29 cellular contexts compared by ENCODE assay signal in genomic region chr4:3228881-3229280, GRCh38. TPM values are rescaled to one million over a fixed set of nuclear protein-coding genes. Genes with fewer than 3 reads are reported as not detected.
A peak's percentile ranks its signal among the peaks of the same experiment; 100 is the strongest.
DNase-seq lines count a peak whose midpoint lies in the region; ATAC-seq and TF ChIP-seq lines count a peak whose summit lies in the region.
"Had no signal": no experiment of that assay in that cellular context is flagged by ENCODE, and none has a peak within 500 bp of the region (broad histone marks: within the 10 kb centered on the region; RNA-seq: fewer than 3 reads in every experiment).

No MANE protein-coding gene starts in this region.

- peaks cover 0 to 2% (median 0%) of the 10 kb centered on the region in 7 donors for H3K9me3 Mint-ChIP-seq in CD4-positive, CD25-positive, alpha-beta regulatory T cell
- H3K9me3 Mint-ChIP-seq in endothelial cell (ENCODE audit: unreplicated experiment): no peaks in the 10 kb centered on the region
- H3K9me3 Mint-ChIP-seq: activated naive CD4-positive, alpha-beta T cell treated with anti-CD3 and anti-CD28 coated beads, Interleukin-2, amount 50 U/mL, for 24 hours; activated T-helper 2 cell treated with anti-CD3 and anti-CD28 coated beads, Interferon-gamma antibody, Interleukin-2, Interleukin-4, amounts not matched to agents 10 μg/mL and 5 μg/mL and 100 μg/mL, durations not matched to agents 14 hours and 24 hours and 36 hours; naive thymus-derived CD8-positive, alpha-beta T cell had no signal

- peak overlapping the region in 1 of 4 donors; percentile 19 for H3K4me3 Mint-ChIP-seq in CD4-positive, CD25-positive, alpha-beta regulatory T cell
- peak overlapping the region; percentile 77 for H3K4me3 Mint-ChIP-seq in endothelial cell (ENCODE audit: unreplicated experiment)
- H3K4me3 Mint-ChIP-seq: activated naive CD4-positive, alpha-beta T cell treated with anti-CD3 and anti-CD28 coated beads, Interleukin-2, amount 50 U/mL, for 24 hours had no signal

- TF ChIP-seq CTCF in HEK293 (tag by site-specific recombination; IDR thresholded peaks at IDR 0.05) (no peak), endothelial cell (IDR thresholded peaks at IDR 0.05; ENCODE audit: unreplicated experiment) (no peak), osteoblast (IDR thresholded peaks at IDR 0.05; ENCODE audit: extremely low read depth, low read depth, low read length) (no peak), foreskin keratinocyte (conservative IDR thresholded peaks at IDR 0.05) (no peak)

- H3K79me2 ChIP-seq in osteoblast (ENCODE audit: insufficient read depth, low read length): no peaks in the 10 kb centered on the region

- no peak for DNase-seq in CD4-positive, CD25-positive, alpha-beta regulatory T cell
- no peak for DNase-seq in endothelial cell (ENCODE audit: low spot score)
- peak; percentile 43 for DNase-seq in osteoblast (ENCODE audit: insufficient read length, low spot score, missing footprints)
- DNase-seq in NCI-H128 (lab: John Stamatoyannopoulos, UW; ENCODE audit: unreplicated experiment): no peak
- no peak for DNase-seq in anterior cingulate cortex (lab: John Stamatoyannopoulos, UW)
- no peak for DNase-seq in foreskin keratinocyte
- DNase-seq: activated CD8-positive, alpha-beta memory T cell treated with anti-CD3 and anti-CD28 coated beads, Interleukin-2, amount 50 U/mL, for 4 hours; COR-L47; DMS53; foreskin melanocyte; hypothalamus; midbrain; NCI-H1436; NCI-H510A; OCI-M1; retina; stimulated activated CD4-positive, alpha-beta T cell treated with anti-CD3 and anti-CD28 coated beads, Interleukin-2, amount 100 ng/mL, for 24 hours; T-helper 9 cell; WERI-Rb-1 had no signal

- H2AFZ ChIP-seq in osteoblast (ENCODE audit: low read length): no peak overlapping the region

- H3K27me3 ChIP-seq in CD4-positive, CD25-positive, alpha-beta regulatory T cell (ENCODE audit: control insufficient read depth, insufficient read depth, low read length): no peaks in the 10 kb centered on the region
- H3K27me3 ChIP-seq in osteoblast (ENCODE audit: insufficient read depth, low read length): no peaks in the 10 kb centered on the region
- H3K27me3 ChIP-seq in foreskin keratinocyte: no peaks in the 10 kb centered on the region
- H3K27me3 ChIP-seq: tibial artery had no signal

- POLR2A ChIA-PET in HEK293 (lab: Yijun Ruan, JAX): no interaction called here

- no peak overlapping the region for H3K27ac ChIP-seq in CD4-positive, CD25-positive, alpha-beta regulatory T cell (ENCODE audit: insufficient read depth, low read length, poor library complexity, severe bottlenecking)
- no peak overlapping the region for H3K27ac ChIP-seq in HEK293 (ENCODE audit: extremely low read depth, low read depth, low read length)
- H3K27ac ChIP-seq in osteoblast (ENCODE audit: low read depth, low read length): no peak overlapping the region
- H3K27ac ChIP-seq in foreskin keratinocyte: no peak overlapping the region
- H3K27ac ChIP-seq: KMS-11, tibial artery, WERI-Rb-1 had no signal

- H3K4me2 ChIP-seq in osteoblast (ENCODE audit: insufficient read depth, low read length): no peak overlapping the region
- H3K4me2 ChIP-seq: KMS-11 had no signal

- CTCF ChIA-PET in HEK293 (lab: Yijun Ruan, JAX): no interaction called here

- peaks cover 89% of the 10 kb centered on the region for H3K36me3 ChIP-seq in CD4-positive, CD25-positive, alpha-beta regulatory T cell (ENCODE audit: control insufficient read depth, insufficient read depth, low read length)
- H3K36me3 ChIP-seq in HEK293 (ENCODE audit: control insufficient read depth in 2 of 2, insufficient read depth in 1 of 2, low read length in 2 of 2): peaks cover 10 to 94% of the 10 kb centered on the region in 2 experiments; a peak in 2 of 3 replicates
- H3K36me3 ChIP-seq in osteoblast (ENCODE audit: insufficient read depth, low read length): peaks cover 62% of the 10 kb centered on the region

- ATAC-seq in CD4-positive, CD25-positive, alpha-beta regulatory T cell (ENCODE audit: low read depth in 2 of 2): no peak
- no peak for ATAC-seq in foreskin keratinocyte
- ATAC-seq: esophagus mucosa; left lobe of liver; naive thymus-derived CD8-positive, alpha-beta T cell; Right ventricle myocardium inferior had no signal

- H3K27me3 Mint-ChIP-seq in CD4-positive, CD25-positive, alpha-beta regulatory T cell: no peaks in the 10 kb centered on the region
- H3K27me3 Mint-ChIP-seq in endothelial cell (ENCODE audit: unreplicated experiment): peaks cover 8% of the 10 kb centered on the region
- H3K27me3 Mint-ChIP-seq: activated naive CD4-positive, alpha-beta T cell treated with anti-CD3 and anti-CD28 coated beads, Interleukin-2, amount 50 U/mL, for 24 hours; naive thymus-derived CD8-positive, alpha-beta T cell had no signal

- H4K20me1 ChIP-seq in osteoblast (ENCODE audit: insufficient read depth, low read length): no peaks in the 10 kb centered on the region

- H3K4me1 ChIP-seq in CD4-positive, CD25-positive, alpha-beta regulatory T cell (ENCODE audit: control insufficient read depth, insufficient read depth, low read length, poor library complexity, severe bottlenecking): no peaks in the 10 kb centered on the region
- no peaks in the 10 kb centered on the region for H3K4me1 ChIP-seq in HEK293 (ENCODE audit: control insufficient read depth, insufficient read depth, low read length)
- no peaks in the 10 kb centered on the region for H3K4me1 ChIP-seq in osteoblast (ENCODE audit: insufficient read depth, low read length)
- no peaks in the 10 kb centered on the region for H3K4me1 ChIP-seq in foreskin keratinocyte

- H3K36me3 Mint-ChIP-seq in CD4-positive, CD25-positive, alpha-beta regulatory T cell: peaks cover 45% of the 10 kb centered on the region
- H3K36me3 Mint-ChIP-seq in endothelial cell (ENCODE audit: low read depth, unreplicated experiment): peaks cover 53% of the 10 kb centered on the region

- no peaks in the 10 kb centered on the region for H3K9me3 ChIP-seq in CD4-positive, CD25-positive, alpha-beta regulatory T cell (ENCODE audit: control insufficient read depth in 2 of 2, low read length in 2 of 2)
- H3K9me3 ChIP-seq in HEK293 (ENCODE audit: control insufficient read depth, insufficient read depth, low read depth, low read length) (no peaks in the 10 kb centered on the region), osteoblast (ENCODE audit: low read depth, low read length) (no peaks in the 10 kb centered on the region)
- H3K9me3 ChIP-seq: tibial artery had no signal

- peaks cover 0 to 5% (median 2%) of the 10 kb centered on the region in 4 donors for H3K4me1 Mint-ChIP-seq in CD4-positive, CD25-positive, alpha-beta regulatory T cell
- H3K4me1 Mint-ChIP-seq in endothelial cell (ENCODE audit: unreplicated experiment): no peaks in the 10 kb centered on the region
- H3K4me1 Mint-ChIP-seq: activated naive CD4-positive, alpha-beta T cell treated with anti-CD3 and anti-CD28 coated beads, Interleukin-2, amount 50 U/mL, for 24 hours had no signal

- peak overlapping the region in 2 of 3 donors; percentile 20 to 75 for H3K27ac Mint-ChIP-seq in CD4-positive, CD25-positive, alpha-beta regulatory T cell
- H3K27ac Mint-ChIP-seq in endothelial cell (ENCODE audit: unreplicated experiment): no peak overlapping the region
- H3K27ac Mint-ChIP-seq: activated naive CD4-positive, alpha-beta T cell treated with anti-CD3 and anti-CD28 coated beads, Interleukin-2, amount 50 U/mL, for 24 hours; activated T-helper 2 cell treated with anti-CD3 and anti-CD28 coated beads, Interferon-gamma antibody, Interleukin-2, Interleukin-4, amounts not matched to agents 10 μg/mL and 5 μg/mL and 100 μg/mL, durations not matched to agents 14 hours and 24 hours and 36 hours had no signal

- H3K4me3 ChIP-seq in CD4-positive, CD25-positive, alpha-beta regulatory T cell (ENCODE audit: low read depth, low read length): no peak overlapping the region
- H3K4me3 ChIP-seq in HEK293 (ENCODE audit: low read depth, low read length): no peak overlapping the region
- no peak overlapping the region for H3K4me3 ChIP-seq in osteoblast (ENCODE audit: insufficient read depth, low read length)
- H3K4me3 ChIP-seq: tibial artery had no signal

TF ChIP-seq in HEK293, 187 proteins besides CTCF, POLR2A, EP300 and RAD21:
- TF ChIP-seq EGR2 (tag by site-specific recombination; IDR thresholded peaks at IDR 0.05; ENCODE audit: low read depth) (peak; percentile 45), ZNF654 (tag by site-specific recombination; IDR thresholded peaks at IDR 0.05; ENCODE audit: low read depth) (no peak), ZNF677 (tag by site-specific recombination; IDR thresholded peaks at IDR 0.05) (no peak), ZNF837 (tag by site-specific recombination; IDR thresholded peaks at IDR 0.05) (no peak), ZFHX2 (tag by site-specific recombination; conservative IDR thresholded peaks at IDR 0.05) (peak; percentile 46)

RNA-seq across cellular contexts. Expression of gene MSANTD1, which starts 20.1 kb away (rescaled TPM):
- total RNA-seq in CD4-positive, CD25-positive, alpha-beta regulatory T cell: 2.0 TPM
- under 1 TPM in 2 of 4 donors, not detected in 2; 0.05 to 0.22 TPM for polyA plus RNA-seq in CD4-positive, CD25-positive, alpha-beta regulatory T cell
- total RNA-seq in endothelial cell (ENCODE audit: unreplicated experiment) (0.97 TPM), osteoblast (0.59 and 0.72 TPM in 2 replicates), foreskin keratinocyte (0.07 TPM in 2 replicates)
- polyA plus RNA-seq in foreskin keratinocyte: 0.02 and 0.04 TPM in 2 replicates
- total RNA-seq: HT1080 had no signal
